In the genomic region with DNA sequence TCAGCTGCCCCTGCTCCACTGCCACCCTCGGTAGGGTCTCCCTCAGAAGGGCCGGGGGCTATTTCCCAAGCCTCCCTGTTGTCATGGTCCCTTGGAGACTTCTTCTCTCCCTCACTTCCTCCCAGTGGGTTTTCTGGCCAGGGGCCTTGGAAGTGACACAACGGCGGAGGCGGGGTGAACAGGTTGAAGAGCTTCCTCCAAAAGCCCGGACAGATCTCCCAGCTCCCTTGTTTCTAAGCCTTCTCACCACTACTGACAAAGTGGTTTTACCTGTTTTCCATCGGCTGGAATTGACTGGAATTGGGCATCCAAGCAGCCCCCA, we compare ENCODE assay signal across 9 cellular contexts. TPM values are rescaled to one million over a fixed set of nuclear protein-coding genes. Genes with fewer than 3 reads are reported as not detected.
DNase-seq lines count a peak whose midpoint lies in the region; ATAC-seq and TF ChIP-seq lines count a peak whose summit lies in the region.
"Had no signal": no experiment of that assay in that cellular context is flagged by ENCODE, and none has a peak within 500 bp of the region (broad histone marks: within the 10 kb centered on the region; RNA-seq: fewer than 3 reads in every experiment).

No MANE protein-coding gene starts in this region.

- peaks cover 14% of the 10 kb centered on the region for H3K36me3 ChIP-seq in CD4-positive, CD25-positive, alpha-beta regulatory T cell (ENCODE audit: control insufficient read depth, insufficient read depth, low read length)

- peaks cover 95% of the 10 kb centered on the region for H3K4me1 ChIP-seq in CD4-positive, CD25-positive, alpha-beta regulatory T cell (ENCODE audit: control insufficient read depth, insufficient read depth, low read length, poor library complexity, severe bottlenecking)

- no peak for ATAC-seq in CD4-positive, CD25-positive, alpha-beta regulatory T cell (ENCODE audit: low read depth in 2 of 2)
- ATAC-seq in GM18909 (IDR thresholded peaks at IDR 0.05; ENCODE audit: poor library complexity, unreplicated experiment) (no peak), HG03378 (IDR thresholded peaks at IDR 0.05; ENCODE audit: unreplicated experiment) (no peak)

- DNase-seq in CD4-positive, CD25-positive, alpha-beta regulatory T cell = no peak
- peak; percentile 62 for DNase-seq in NCI-H510A (lab: John Stamatoyannopoulos, UW)
- peak; percentile 51 for DNase-seq in dermis blood vessel endothelial cell
- no peak for DNase-seq in nephron progenitor cell
- DNase-seq in HPDE6-E6E7 (ENCODE audit: extremely low spot score) = no peak
- DNase-seq in DMS114 treated with DMSO at 0.1 percent for 48 hours (lab: John Stamatoyannopoulos, UW; ENCODE audit: unreplicated experiment) = no peak
- DNase-seq: NCI-H446 had no signal

- H3K27ac ChIP-seq in CD4-positive, CD25-positive, alpha-beta regulatory T cell (ENCODE audit: insufficient read depth, low read length, poor library complexity, severe bottlenecking) = peak overlapping the region; percentile 96

- H3K9me3 ChIP-seq in CD4-positive, CD25-positive, alpha-beta regulatory T cell (ENCODE audit: control insufficient read depth in 2 of 2, low read length in 2 of 2) = no peaks in the 10 kb centered on the region

- H3K27me3 Mint-ChIP-seq in CD4-positive, CD25-positive, alpha-beta regulatory T cell = no peaks in the 10 kb centered on the region
- H3K27me3 Mint-ChIP-seq in nephron progenitor cell (ENCODE audit: low read depth, poor library complexity) = no peaks in the 10 kb centered on the region

- peaks cover 48 to 96% (median 76%) of the 10 kb centered on the region in 4 donors for H3K4me1 Mint-ChIP-seq in CD4-positive, CD25-positive, alpha-beta regulatory T cell
- peaks cover 85% of the 10 kb centered on the region for H3K4me1 Mint-ChIP-seq in nephron progenitor cell

- no peaks in the 10 kb centered on the region for H3K9me3 Mint-ChIP-seq in CD4-positive, CD25-positive, alpha-beta regulatory T cell
- no peaks in the 10 kb centered on the region for H3K9me3 Mint-ChIP-seq in nephron progenitor cell

- no peak for TF ChIP-seq CTCF in nephron progenitor cell (IDR thresholded peaks at IDR 0.05)

- H3K27me3 ChIP-seq in CD4-positive, CD25-positive, alpha-beta regulatory T cell (ENCODE audit: control insufficient read depth, insufficient read depth, low read length) = no peaks in the 10 kb centered on the region

- peaks cover 26% of the 10 kb centered on the region for H3K36me3 Mint-ChIP-seq in CD4-positive, CD25-positive, alpha-beta regulatory T cell
- H3K36me3 Mint-ChIP-seq in nephron progenitor cell (ENCODE audit: low read depth) = peaks cover 12% of the 10 kb centered on the region

- peak overlapping the region; percentile 80 to 91 (median 90) for H3K4me3 Mint-ChIP-seq in CD4-positive, CD25-positive, alpha-beta regulatory T cell
- no peak overlapping the region for H3K4me3 Mint-ChIP-seq in nephron progenitor cell

- H3K4me3 ChIP-seq in CD4-positive, CD25-positive, alpha-beta regulatory T cell (ENCODE audit: low read depth, low read length) = peak overlapping the region; percentile 45

- peak overlapping the region; percentile 93 to 98 (median 94) for H3K27ac Mint-ChIP-seq in CD4-positive, CD25-positive, alpha-beta regulatory T cell
- peak overlapping the region; percentile 54 for H3K27ac Mint-ChIP-seq in nephron progenitor cell

RNA-seq across cellular contexts. Expression of gene MYH9, which starts 14.5 kb away (rescaled TPM):
- 1,341 TPM for total RNA-seq in CD4-positive, CD25-positive, alpha-beta regulatory T cell
- 10 to 100 TPM; 80.0 to 98.9 (median 93.4) TPM for polyA plus RNA-seq in CD4-positive, CD25-positive, alpha-beta regulatory T cell
- total RNA-seq in dermis blood vessel endothelial cell = 803 and 1,099 TPM in 2 replicates

Comparison
In these comparisons a context has a peak if more than half of its experiments do, and no peak if none do; other contexts are left out.
1. DNase-seq: peak in NCI-H510A (single experiment) and dermis blood vessel endothelial cell (single experiment); none in CD4-positive, CD25-positive, alpha-beta regulatory T cell (0 of 3), nephron progenitor cell (single experiment), HPDE6-E6E7 (single experiment) and DMS114 treated with DMSO at 0.1 percent for 48 hours (single experiment).